8 cellular contexts compared by ENCODE assay signal in genomic region chr19:10105241-10106099, GRCh38. TPM values are rescaled to one million over a fixed set of nuclear protein-coding genes. Genes with fewer than 3 reads are reported as not detected.
DNase-seq lines count a peak whose midpoint lies in the region; ATAC-seq and TF ChIP-seq lines count a peak whose summit lies in the region.

No MANE protein-coding gene starts in this region.

- peaks cover 5% of the 10 kb centered on the region for H3K9me3 Mint-ChIP-seq in glutamatergic neuron (ENCODE audit: unreplicated experiment)

- ATAC-seq in GM18907 (IDR thresholded peaks at IDR 0.05; ENCODE audit: unreplicated experiment) (peak; percentile 23), HG03457 (IDR thresholded peaks at IDR 0.05; ENCODE audit: unreplicated experiment) (peak; percentile 20), GM21526 (IDR thresholded peaks at IDR 0.05; ENCODE audit: low FRiP score, unreplicated experiment) (no peak)

- peaks cover 5% of the 10 kb centered on the region for H3K4me1 Mint-ChIP-seq in glutamatergic neuron (ENCODE audit: low read depth, unreplicated experiment)

- peak; percentile 82 to 89 for DNase-seq in activated CD4-positive, alpha-beta T cell treated with anti-CD3 and anti-CD28 coated beads, Interleukin-2, amount 50 U/mL, for 48 hours
- DNase-seq in glutamatergic neuron (no peak), NCI-H69 (lab: John Stamatoyannopoulos, UW) (no peak), NCI-H345 treated with DMSO at 0.1 percent for 48 hours (lab: John Stamatoyannopoulos, UW; ENCODE audit: unreplicated experiment) (no peak)
- peak; percentile 75 to 85 (median 79) for DNase-seq in stimulated activated CD4-positive, alpha-beta T cell treated with anti-CD3 and anti-CD28 coated beads, TNF-alpha, amount 100 ng/mL, for 48 hours (ENCODE audit: low read depth in 3 of 3)

- H3K4me3 Mint-ChIP-seq in glutamatergic neuron (ENCODE audit: unreplicated experiment), result peak overlapping the region; percentile 85

- H3K36me3 Mint-ChIP-seq in glutamatergic neuron (ENCODE audit: unreplicated experiment), result no peaks in the 10 kb centered on the region

- no peak overlapping the region for H3K27ac Mint-ChIP-seq in glutamatergic neuron (ENCODE audit: unreplicated experiment)

- no peak for TF ChIP-seq CTCF in glutamatergic neuron (IDR thresholded peaks at IDR 0.05; ENCODE audit: partially characterized antibody, unreplicated experiment)

- peaks cover 6% of the 10 kb centered on the region for H3K27me3 Mint-ChIP-seq in glutamatergic neuron (ENCODE audit: unreplicated experiment)

RNA-seq across cellular contexts. Expression of gene PPAN, which starts 0.7 kb away (rescaled TPM):
- total RNA-seq in glutamatergic neuron (ENCODE audit: unreplicated experiment), result 44.5 TPM

RNA-seq across cellular contexts. Expression of gene ANGPTL6, which starts 3.0 kb away (rescaled TPM):
- total RNA-seq in glutamatergic neuron (ENCODE audit: unreplicated experiment), result not detected

RNA-seq across cellular contexts. Expression of gene P2RY11, which starts 6.0 kb away (rescaled TPM):
- 21.6 TPM for total RNA-seq in glutamatergic neuron (ENCODE audit: unreplicated experiment)

RNA-seq across cellular contexts. Expression of gene EIF3G, which starts 14.2 kb away (rescaled TPM):
- 155 TPM for total RNA-seq in glutamatergic neuron (ENCODE audit: unreplicated experiment)

RNA-seq across cellular contexts. Expression of gene SHFL, which starts 19.4 kb away (rescaled TPM):
- total RNA-seq in glutamatergic neuron (ENCODE audit: unreplicated experiment), result 0.20 TPM

Comparison
In these comparisons a context has a peak if more than half of its experiments do, and no peak if none do; other contexts are left out.
1. DNase-seq: peak in activated CD4-positive, alpha-beta T cell treated with anti-CD3 and anti-CD28 coated beads, Interleukin-2, amount 50 U/mL, for 48 hours (2 of 2) and stimulated activated CD4-positive, alpha-beta T cell treated with anti-CD3 and anti-CD28 coated beads, TNF-alpha, amount 100 ng/mL, for 48 hours (3 of 3); none in glutamatergic neuron (single experiment), NCI-H69 (single experiment) and NCI-H345 treated with DMSO at 0.1 percent for 48 hours (single experiment).